2 cellular contexts compared by ENCODE assay signal in genomic region chr2:85613717-85614515, GRCh38.
TF ChIP-seq lines count a peak whose summit lies in the region.

No MANE protein-coding gene starts in this region.

TF ChIP-seq in HCT116, 20 proteins besides CTCF, POLR2A, EP300 and RAD21:
- TF ChIP-seq MAX (IDR thresholded peaks at IDR 0.05) (no peak), POLR2AphosphoS5 (IDR thresholded peaks at IDR 0.05; ENCODE audit: low read depth, low read length) (peak; percentile 25)

TF ChIP-seq in SK-N-SH treated with all-trans-retinoic acid at 6 μM for 48 hours, 23 proteins besides CTCF, POLR2A, EP300 and RAD21:
- no peak for TF ChIP-seq CSDC2 (CRISPR knock-in tag; IDR thresholded peaks at IDR 0.05)
- no peak for TF ChIP-seq BACH2 (CRISPR knock-in tag; IDR thresholded peaks at IDR 0.05; ENCODE audit: borderline replicate concordance)
- TF ChIP-seq SNAI2 (CRISPR knock-in tag; IDR thresholded peaks at IDR 0.05): no peak
- no peak for TF ChIP-seq ARNTL (CRISPR knock-in tag; IDR thresholded peaks at IDR 0.05; ENCODE audit: borderline replicate concordance, low read depth)
- no peak for TF ChIP-seq ZNF565 (CRISPR knock-in tag; conservative IDR thresholded peaks at IDR 0.05; ENCODE audit: low read depth)
- TF ChIP-seq ESRRG (CRISPR knock-in tag; IDR thresholded peaks at IDR 0.05): no peak
- no peak for TF ChIP-seq TSHZ2 (CRISPR knock-in tag; IDR thresholded peaks at IDR 0.05)
- no peak for TF ChIP-seq GLIS3 (CRISPR knock-in tag; IDR thresholded peaks at IDR 0.05)
- TF ChIP-seq ZC3H10 (CRISPR knock-in tag; IDR thresholded peaks at IDR 0.05): no peak
- TF ChIP-seq TOX (CRISPR knock-in tag; IDR thresholded peaks at IDR 0.05; ENCODE audit: borderline replicate concordance): no peak
- no peak for TF ChIP-seq POU6F1 (CRISPR knock-in tag; IDR thresholded peaks at IDR 0.05; ENCODE audit: borderline replicate concordance, low read depth)
- TF ChIP-seq TCF4 (CRISPR knock-in tag; IDR thresholded peaks at IDR 0.05; ENCODE audit: borderline replicate concordance): no peak
- no peak for TF ChIP-seq OSR1 (CRISPR knock-in tag; IDR thresholded peaks at IDR 0.05)
- no peak for TF ChIP-seq ZFP30 (CRISPR knock-in tag; IDR thresholded peaks at IDR 0.05)
TF ChIP-seq in SK-N-SH treated with all-trans-retinoic acid at 6 μM for 48 hours: peak in this region for 0.
